In genomic region chr7:1117321-1117928, GRCh38 we compare ENCODE assay signal across 32 cellular contexts. TPM values are rescaled to one million over a fixed set of nuclear protein-coding genes. Genes with fewer than 3 reads are reported as not detected.
DNase-seq lines count a peak whose midpoint lies in the region; ATAC-seq, FAIRE-seq and TF ChIP-seq lines count a peak whose summit lies in the region.
"Had no signal": no experiment of that assay in that cellular context is flagged by ENCODE, and none has a peak within 500 bp of the region (broad histone marks: within the 10 kb centered on the region; RNA-seq: fewer than 3 reads in every experiment).

No MANE protein-coding gene starts in this region.

- no peak overlapping the region for H3K4me3 Mint-ChIP-seq in activated T-helper 1 cell treated with anti-CD3 and anti-CD28 coated beads, Interleukin-12 subunit alpha, Interleukin-12 subunit beta, Interleukin-2, Interleukin-4 antibody, amounts not matched to agents 30 ng/mL and 10 ng/mL and 1 ng/mL, durations not matched to agents 14 hours and 24 hours and 36 hours
- H3K4me3 Mint-ChIP-seq: activated naive CD4-positive, alpha-beta T cell treated with anti-CD3 and anti-CD28 coated beads, Interleukin-2, amount 10 ng/mL, durations not matched to agents 7 days and 5 days had no signal

- no peaks in the 10 kb centered on the region for H3K27me3 Mint-ChIP-seq in activated T-helper 1 cell treated with anti-CD3 and anti-CD28 coated beads, Interleukin-12 subunit alpha, Interleukin-12 subunit beta, Interleukin-2, Interleukin-4 antibody, amounts not matched to agents 30 ng/mL and 10 ng/mL and 1 ng/mL, durations not matched to agents 14 hours and 24 hours and 36 hours (ENCODE audit: insufficient read depth)
- H3K27me3 Mint-ChIP-seq: activated naive CD4-positive, alpha-beta T cell treated with anti-CD3 and anti-CD28 coated beads, Interleukin-2, amount 10 ng/mL, durations not matched to agents 7 days and 5 days had no signal

- H3K4me3 ChIP-seq in bronchial epithelial cell (ENCODE audit: low read depth, low read length): no peak overlapping the region
- H3K4me3 ChIP-seq: breast epithelium, gastroesophageal sphincter, pancreas, right atrium auricular region, suprapubic skin, upper lobe of left lung had no signal

- H3K27me3 ChIP-seq in bronchial epithelial cell (ENCODE audit: control insufficient read depth, insufficient read depth, low read length): no peaks in the 10 kb centered on the region
- H3K27me3 ChIP-seq: breast epithelium, gastroesophageal sphincter, pancreas, right atrium auricular region, suprapubic skin, upper lobe of left lung had no signal

- H3K9me3 Mint-ChIP-seq in activated T-helper 1 cell treated with anti-CD3 and anti-CD28 coated beads, Interleukin-12 subunit alpha, Interleukin-12 subunit beta, Interleukin-2, Interleukin-4 antibody, amounts not matched to agents 30 ng/mL and 10 ng/mL and 1 ng/mL, durations not matched to agents 14 hours and 24 hours and 36 hours: no peaks in the 10 kb centered on the region

- ATAC-seq in Right ventricle myocardium superior (ENCODE audit: poor library complexity) (no peak), Right ventricle myocardium inferior (no peak), sciatic nerve (no peak), HG03457 (IDR thresholded peaks at IDR 0.05; ENCODE audit: unreplicated experiment) (no peak)
- ATAC-seq: gastroesophageal sphincter, left colon, pancreas had no signal

- TF ChIP-seq CTCF in bronchial epithelial cell (IDR thresholded peaks at IDR 0.05; ENCODE audit: insufficient read depth, low read length, severe bottlenecking): no peak

- FAIRE-seq in bronchial epithelial cell (lab: Jason Lieb, UNC): peak; percentile 84
- FAIRE-seq: colon, H54, pancreas, TTC549 had no signal

- peaks cover 17% of the 10 kb centered on the region for H3K4me1 Mint-ChIP-seq in activated T-helper 1 cell treated with anti-CD3 and anti-CD28 coated beads, Interleukin-12 subunit alpha, Interleukin-12 subunit beta, Interleukin-2, Interleukin-4 antibody, amounts not matched to agents 30 ng/mL and 10 ng/mL and 1 ng/mL, durations not matched to agents 14 hours and 24 hours and 36 hours (ENCODE audit: low read depth)

- H3K36me3 ChIP-seq in bronchial epithelial cell (ENCODE audit: control insufficient read depth, insufficient read depth, low read length): peaks cover 5% of the 10 kb centered on the region
- H3K36me3 ChIP-seq: breast epithelium, pancreas, right atrium auricular region had no signal

- H3K27ac Mint-ChIP-seq in activated T-helper 1 cell treated with anti-CD3 and anti-CD28 coated beads, Interleukin-12 subunit alpha, Interleukin-12 subunit beta, Interleukin-2, Interleukin-4 antibody, amounts not matched to agents 30 ng/mL and 10 ng/mL and 1 ng/mL, durations not matched to agents 14 hours and 24 hours and 36 hours: peak overlapping the region; percentile 82

- peaks cover 4% of the 10 kb centered on the region for H3K36me3 Mint-ChIP-seq in activated T-helper 1 cell treated with anti-CD3 and anti-CD28 coated beads, Interleukin-12 subunit alpha, Interleukin-12 subunit beta, Interleukin-2, Interleukin-4 antibody, amounts not matched to agents 30 ng/mL and 10 ng/mL and 1 ng/mL, durations not matched to agents 14 hours and 24 hours and 36 hours (ENCODE audit: low read depth)
- H3K36me3 Mint-ChIP-seq: activated naive CD4-positive, alpha-beta T cell treated with anti-CD3 and anti-CD28 coated beads, Interleukin-2, amount 10 ng/mL, durations not matched to agents 7 days and 5 days had no signal

- DNase-seq in Right ventricle myocardium superior (peak; percentile 12), Right ventricle myocardium inferior (ENCODE audit: missing footprints) (no peak), bronchial epithelial cell (ENCODE audit: low read depth) (no peak), sciatic nerve (ENCODE audit: low spot score) (peak; percentile 39), NCI-H1105 treated with DMSO at 0.1 percent for 48 hours (lab: John Stamatoyannopoulos, UW) (no peak), SK-N-DZ (ENCODE audit: low spot score) (no peak)
- no peak for DNase-seq in activated T-helper 1 cell treated with anti-CD3 and anti-CD28 coated beads, Interleukin-12 subunit alpha, Interleukin-12 subunit beta, Interleukin-2, Interleukin-4 antibody, amounts not matched to agents 30 ng/mL and 10 ng/mL and 1 ng/mL, durations not matched to agents 14 hours and 24 hours and 36 hours (ENCODE audit: low spot score)
- DNase-seq: activated naive CD4-positive, alpha-beta T cell treated with anti-CD3 and anti-CD28 coated beads, Interleukin-2, amount 10 ng/mL, durations not matched to agents 7 days and 5 days; anterior cingulate cortex; DMS153; hippocampal formation; Karpas-422; left colon; mammary epithelial cell; NCI-H1417; NCI-H2029; NCI-H524; OCI-M1; SK-N-SH; upper lobe of left lung had no signal

- intact Hi-C loops in Right ventricle myocardium superior (cut with DNase I): no loop called here
- intact Hi-C loops in Right ventricle myocardium inferior (cut with DNase I): no loop called here
- intact Hi-C loops in activated T-helper 1 cell treated with anti-CD3 and anti-CD28 coated beads, Interleukin-12 subunit alpha, Interleukin-12 subunit beta, Interleukin-2, Interleukin-4 antibody, amounts not matched to agents 30 ng/mL and 10 ng/mL and 1 ng/mL, durations not matched to agents 14 hours and 24 hours and 36 hours (cut with micrococcal nuclease): no loop called here
- intact Hi-C loops in sciatic nerve (cut with DNase I): no loop called here

RNA-seq across cellular contexts. Expression of gene GPER1, which starts 29.5 kb away (rescaled TPM):
- total RNA-seq in Right ventricle myocardium superior (2.5 TPM), Right ventricle myocardium inferior (3.6 TPM), bronchial epithelial cell (under 0.01 and 0.13 TPM in 2 replicates), sciatic nerve (11.1 TPM)
- total RNA-seq in activated T-helper 1 cell treated with anti-CD3 and anti-CD28 coated beads, Interleukin-12 subunit alpha, Interleukin-12 subunit beta, Interleukin-2, Interleukin-4 antibody, amounts not matched to agents 30 ng/mL and 10 ng/mL and 1 ng/mL, durations not matched to agents 14 hours and 24 hours and 36 hours: not detected in 2 replicates
- polyA plus RNA-seq in SK-N-DZ (2014; cell fraction: cytosol; rRNA removed): 0.46 and 0.47 TPM in 2 replicates
- 0.67 and 0.89 TPM in 2 replicates for polyA plus RNA-seq in SK-N-DZ (2014; cell fraction: nucleus; rRNA removed)
- total RNA-seq: activated CD8-positive, alpha-beta memory T cell treated with anti-CD3 and anti-CD28 coated beads for 36 hours; T-helper 1 cell treated with Interleukin-12 subunit alpha and Interleukin-12 subunit beta and Interleukin-4 antibody, amounts not matched to agents 30 ng/mL and 1 ng/mL, for 36 hours had no signal
- polyA plus RNA-seq: neural cell had no signal

RNA-seq across cellular contexts. Expression of gene ZFAND2A, which starts 42.6 kb away (rescaled TPM):
- total RNA-seq in Right ventricle myocardium superior (6.0 TPM), Right ventricle myocardium inferior (5.9 TPM), bronchial epithelial cell (53.4 and 63.1 TPM in 2 replicates), sciatic nerve (24.7 TPM)
- 21.2 and 21.9 TPM in 2 replicates for total RNA-seq in activated T-helper 1 cell treated with anti-CD3 and anti-CD28 coated beads, Interleukin-12 subunit alpha, Interleukin-12 subunit beta, Interleukin-2, Interleukin-4 antibody, amounts not matched to agents 30 ng/mL and 10 ng/mL and 1 ng/mL, durations not matched to agents 14 hours and 24 hours and 36 hours
- polyA plus RNA-seq in SK-N-DZ (2014; cell fraction: cytosol; rRNA removed): 19.3 and 25.0 TPM in 2 replicates
- 16.4 and 26.1 TPM in 2 replicates for polyA plus RNA-seq in SK-N-DZ (2014; cell fraction: nucleus; rRNA removed)

Comparison
In these comparisons a context has a peak if more than half of its experiments do, and no peak if none do; other contexts are left out.
1. DNase-seq: peak in Right ventricle myocardium superior (single experiment) and sciatic nerve (single experiment); none in Right ventricle myocardium inferior (single experiment), activated T-helper 1 cell treated with anti-CD3 and anti-CD28 coated beads, Interleukin-12 subunit alpha, Interleukin-12 subunit beta, Interleukin-2, Interleukin-4 antibody, amounts not matched to agents 30 ng/mL and 10 ng/mL and 1 ng/mL, durations not matched to agents 14 hours and 24 hours and 36 hours (single experiment), bronchial epithelial cell (single experiment), NCI-H1105 treated with DMSO at 0.1 percent for 48 hours (single experiment) and SK-N-DZ (single experiment).